5 cellular contexts compared by ENCODE assay signal in genomic region chr3:49694391-49695070, GRCh38. TPM values are rescaled to one million over a fixed set of nuclear protein-coding genes. Genes with fewer than 3 reads are reported as not detected.
"Had no signal": no experiment of that assay in that cellular context is flagged by ENCODE, and none has a peak within 500 bp of the region (broad histone marks: within the 10 kb centered on the region; RNA-seq: fewer than 3 reads in every experiment).

No MANE protein-coding gene starts in this region.

RNA-seq across cellular contexts. Expression of gene AMIGO3, which starts 25.0 kb away (rescaled TPM):
- total RNA-seq: kidney, left colon, mesenteric fat pad, mucosa of descending colon, pancreas had no signal
